In genomic region chrX:78946178-78946896, GRCh38 we compare ENCODE assay signal across 20 cellular contexts. TPM values are rescaled to one million over a fixed set of nuclear protein-coding genes. Genes with fewer than 3 reads are reported as not detected.
DNase-seq lines count a peak whose midpoint lies in the region; ATAC-seq and TF ChIP-seq lines count a peak whose summit lies in the region.
"Had no signal": no experiment of that assay in that cellular context is flagged by ENCODE, and none has a peak within 500 bp of the region (broad histone marks: within the 10 kb centered on the region; RNA-seq: fewer than 3 reads in every experiment).

No MANE protein-coding gene starts in this region.

- CTCF ChIA-PET in CD8-positive, alpha-beta memory T cell (lab: Charles Lee) = interaction anchor here (1.0 kb wide), 1 partner anchor 135 kb away, joined by 3 read pairs; no protein-coding TSS in a partner anchor

- H3K36me3 ChIP-seq in CD8-positive, alpha-beta memory T cell (ENCODE audit: insufficient read depth, low read length) = no peaks in the 10 kb centered on the region
- H3K36me3 ChIP-seq: adrenal gland, gastroesophageal sphincter had no signal

- peaks cover 46 to 63% (median 55%) of the 10 kb centered on the region in 3 donors for H3K4me1 Mint-ChIP-seq in CD8-positive, alpha-beta memory T cell
- H3K4me1 Mint-ChIP-seq in activated T-helper 17 cell treated with anti-CD3 and anti-CD28 coated beads, Interleukin-2, amount 50 U/mL, for 72 hours = peaks cover 19% of the 10 kb centered on the region
- H3K4me1 Mint-ChIP-seq in naive thymus-derived CD8-positive, alpha-beta T cell = peaks cover 20 to 68% (median 61%) of the 10 kb centered on the region in 4 donors
- H3K4me1 Mint-ChIP-seq: mesothelial cell of epicardium had no signal

- peak overlapping the region; percentile 52 for H3K27ac ChIP-seq in CD8-positive, alpha-beta memory T cell (ENCODE audit: low read depth, low read length)
- H3K27ac ChIP-seq in HL-60 (replicated peaks) = peak overlapping the region; percentile 30; the same call in 1 of the 2 replicates
- H3K27ac ChIP-seq: adrenal gland, gastroesophageal sphincter had no signal

- H3K9me3 Mint-ChIP-seq in CD8-positive, alpha-beta memory T cell = no peaks in the 10 kb centered on the region
- H3K9me3 Mint-ChIP-seq in activated T-helper 17 cell treated with anti-CD3 and anti-CD28 coated beads, Interleukin-2, amount 50 U/mL, for 72 hours = no peaks in the 10 kb centered on the region
- H3K9me3 Mint-ChIP-seq in naive thymus-derived CD8-positive, alpha-beta T cell = no peaks in the 10 kb centered on the region

- peak overlapping the region; percentile 91 to 99 (median 95) for H3K4me3 Mint-ChIP-seq in CD8-positive, alpha-beta memory T cell
- H3K4me3 Mint-ChIP-seq in activated T-helper 17 cell treated with anti-CD3 and anti-CD28 coated beads, Interleukin-2, amount 50 U/mL, for 72 hours = peak overlapping the region; percentile 88
- H3K4me3 Mint-ChIP-seq in naive thymus-derived CD8-positive, alpha-beta T cell = peak overlapping the region; percentile 93 to 99 (median 96)
- H3K4me3 Mint-ChIP-seq: mesothelial cell of epicardium had no signal

- peak; percentile 51 for ATAC-seq in activated T-helper 17 cell treated with anti-CD3 and anti-CD28 coated beads, Interleukin-2, amount 50 U/mL, for 72 hours (replicated peaks)
- no peak for ATAC-seq in naive thymus-derived CD8-positive, alpha-beta T cell
- ATAC-seq: gastroesophageal sphincter had no signal

- no peak for DNase-seq in CD8-positive, alpha-beta memory T cell
- DNase-seq in HL-60 (ENCODE audit: low read depth in 1 of 2, low spot score in 1 of 2) = no peak
- no peak for DNase-seq in naive thymus-derived CD8-positive, alpha-beta T cell
- no peak for DNase-seq in SKM-1 (lab: John Stamatoyannopoulos, UW; ENCODE audit: unreplicated experiment)
- DNase-seq in HK-2 (ENCODE audit: unreplicated experiment) = no peak
- no peak for DNase-seq in RPMI8226
- no peak for DNase-seq in activated effector memory CD4-positive, alpha-beta T cell treated with anti-CD3 and anti-CD28 coated beads, Interleukin-2, amount 50 U/mL, for 16 hours
- DNase-seq: adrenal gland, AML-193, HCEC 1CT, KBM-7, NCI-H1436 treated with DMSO at 0.1 percent for 48 hours, NCI-H526, posterior cingulate gyrus had no signal

- peaks cover 0 to 61% (median 4%) of the 10 kb centered on the region in 3 donors for H3K36me3 Mint-ChIP-seq in CD8-positive, alpha-beta memory T cell
- H3K36me3 Mint-ChIP-seq in activated T-helper 17 cell treated with anti-CD3 and anti-CD28 coated beads, Interleukin-2, amount 50 U/mL, for 72 hours (ENCODE audit: low read depth) = peaks cover 36% of the 10 kb centered on the region
- peaks cover 0 to 23% (median 4%) of the 10 kb centered on the region in 3 donors for H3K36me3 Mint-ChIP-seq in naive thymus-derived CD8-positive, alpha-beta T cell
- H3K36me3 Mint-ChIP-seq: mesothelial cell of epicardium had no signal

- no peak for TF ChIP-seq CTCF in HL-60 (IDR thresholded peaks at IDR 0.05; ENCODE audit: insufficient read depth, low read length)

- H3K27me3 Mint-ChIP-seq in CD8-positive, alpha-beta memory T cell = peaks cover 0 to 4% of the 10 kb centered on the region in 2 donors
- H3K27me3 Mint-ChIP-seq in activated T-helper 17 cell treated with anti-CD3 and anti-CD28 coated beads, Interleukin-2, amount 50 U/mL, for 72 hours = no peaks in the 10 kb centered on the region
- no peaks in the 10 kb centered on the region for H3K27me3 Mint-ChIP-seq in naive thymus-derived CD8-positive, alpha-beta T cell

- peak overlapping the region; percentile 65 for H3K4me3 ChIP-seq in CD8-positive, alpha-beta memory T cell (ENCODE audit: low read length)
- no peak overlapping the region for H3K4me3 ChIP-seq in HL-60 (replicated peaks; ENCODE audit: insufficient read depth, low read length)
- H3K4me3 ChIP-seq: adrenal gland, gastroesophageal sphincter had no signal

- H3K4me1 ChIP-seq in CD8-positive, alpha-beta memory T cell (ENCODE audit: insufficient read depth, low read length) = peaks cover 41% of the 10 kb centered on the region
- H3K4me1 ChIP-seq: adrenal gland, gastroesophageal sphincter had no signal

- no peaks in the 10 kb centered on the region for H3K9me3 ChIP-seq in CD8-positive, alpha-beta memory T cell (ENCODE audit: low read length)
- H3K9me3 ChIP-seq: adrenal gland, gastroesophageal sphincter had no signal

- no peaks in the 10 kb centered on the region for H3K27me3 ChIP-seq in CD8-positive, alpha-beta memory T cell (ENCODE audit: insufficient read depth, low read length, poor library complexity, severe bottlenecking)
- no peaks in the 10 kb centered on the region for H3K27me3 ChIP-seq in HL-60 (ENCODE audit: insufficient read depth, poor library complexity, severe bottlenecking)
- H3K27me3 ChIP-seq: adrenal gland, gastroesophageal sphincter had no signal

- POLR2A ChIA-PET in CD8-positive, alpha-beta memory T cell (lab: Charles Lee) = interaction anchor here (0.8 to 1.2 kb wide), 2 partner anchors 136 to 188 kb away, joined by 3 to 4 read pairs; no protein-coding TSS in a partner anchor
- POLR2A ChIA-PET in naive thymus-derived CD8-positive, alpha-beta T cell (lab: Charles Lee) = interaction anchor here (1.1 to 2.4 kb wide), 4 partner anchors 12 to 222 kb away, joined by 3 to 13 read pairs (median 5); no protein-coding TSS in a partner anchor

- peak overlapping the region; percentile 89 to 98 (median 96) for H3K27ac Mint-ChIP-seq in CD8-positive, alpha-beta memory T cell
- peak overlapping the region; percentile 94 for H3K27ac Mint-ChIP-seq in activated T-helper 17 cell treated with anti-CD3 and anti-CD28 coated beads, Interleukin-2, amount 50 U/mL, for 72 hours
- H3K27ac Mint-ChIP-seq in naive thymus-derived CD8-positive, alpha-beta T cell = peak overlapping the region; percentile 93 to 99 (median 99)
- H3K27ac Mint-ChIP-seq: mesothelial cell of epicardium had no signal

RNA-seq across cellular contexts. Expression of gene P2RY10, which starts 1.1 kb away (rescaled TPM):
- 10 to 100 TPM; 64.9 to 66.4 TPM for total RNA-seq in CD8-positive, alpha-beta memory T cell
- 58.8 TPM for polyA plus RNA-seq in CD8-positive, alpha-beta memory T cell
- total RNA-seq in activated T-helper 17 cell treated with anti-CD3 and anti-CD28 coated beads, Interleukin-2, amount 50 U/mL, for 72 hours = 10 to 100 TPM; 34.6 to 56.9 TPM
- total RNA-seq in naive thymus-derived CD8-positive, alpha-beta T cell = 10 to 100 TPM; 75.2 to 76.5 TPM
- polyA plus RNA-seq in naive thymus-derived CD8-positive, alpha-beta T cell = 10 to 100 TPM; 34.4 to 46.5 (median 37.5) TPM
- total RNA-seq: cerebellum, gastroesophageal sphincter, mesothelial cell of epicardium, RPMI7951, temporal lobe had no signal
